In the genomic region with DNA sequence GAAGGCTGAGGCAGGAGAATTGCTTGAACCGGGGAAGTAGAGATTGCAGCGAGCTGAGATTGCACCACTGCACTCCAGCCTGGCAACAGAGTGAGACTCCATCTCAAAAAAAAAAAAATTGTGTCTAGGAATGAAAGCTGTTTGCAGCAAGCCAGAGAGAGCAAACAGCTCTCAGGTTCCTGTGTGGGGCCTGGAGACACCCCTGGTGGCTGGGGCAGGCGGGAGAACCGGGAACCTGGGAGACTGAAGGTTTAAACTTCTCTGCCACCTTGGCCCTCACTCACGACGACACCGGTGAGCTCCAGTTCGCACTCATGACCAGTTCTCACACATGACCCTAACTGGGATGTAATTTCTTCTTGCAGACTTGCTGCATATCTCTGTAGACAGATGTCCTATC, we compare ENCODE assay signal across 25 cellular contexts. TPM values are rescaled to one million over a fixed set of nuclear protein-coding genes. Genes with fewer than 3 reads are reported as not detected.
"Had no signal": no experiment of that assay in that cellular context is flagged by ENCODE, and none has a peak within 500 bp of the region (broad histone marks: within the 10 kb centered on the region; RNA-seq: fewer than 3 reads in every experiment).

No MANE protein-coding gene starts in this region.

- H3K4me3 Mint-ChIP-seq: activated CD4-positive, alpha-beta T cell treated with anti-CD3 and anti-CD28 coated beads, Interleukin-2, amount 10 ng/mL, durations not matched to agents 7 days and 5 days; activated naive CD4-positive, alpha-beta T cell treated with anti-CD3 and anti-CD28 coated beads, Interleukin-2, amount 50 U/mL, for 24 hours; stimulated activated memory B cell treated with anti-CD40 and anti-IgM and Interleukin-4, amounts not matched to agents 10 μg/mL and 1 μg/mL and 100 μg/mL, for 72 hours had no signal

- H3K27ac ChIP-seq: adrenal gland, esophagus muscularis mucosa, gastroesophageal sphincter, heart left ventricle, pancreas, spleen, testis, upper lobe of left lung had no signal

- ATAC-seq: gastroesophageal sphincter, heart left ventricle, mucosa of descending colon, pancreas had no signal

- H3K36me3 Mint-ChIP-seq: stimulated activated memory B cell treated with anti-CD40 and anti-IgM and Interleukin-4, amounts not matched to agents 10 μg/mL and 1 μg/mL and 100 μg/mL, for 72 hours had no signal

- H3K27me3 ChIP-seq: testis had no signal

- H3K27ac Mint-ChIP-seq: activated CD4-positive, alpha-beta T cell treated with anti-CD3 and anti-CD28 coated beads, Interleukin-2, amount 10 ng/mL, durations not matched to agents 7 days and 5 days; activated naive CD4-positive, alpha-beta T cell treated with anti-CD3 and anti-CD28 coated beads, Interleukin-2, amount 50 U/mL, for 24 hours; naive B cell; stimulated activated memory B cell treated with anti-CD40 and anti-IgM and Interleukin-4, amounts not matched to agents 10 μg/mL and 1 μg/mL and 100 μg/mL, for 72 hours had no signal

- FAIRE-seq: bronchial epithelial cell, pancreas had no signal

- H3K4me1 ChIP-seq: adrenal gland, pancreas, testis had no signal

- DNase-seq: activated CD4-positive, alpha-beta T cell treated with anti-CD3 and anti-CD28 coated beads, Interleukin-2, amount 10 ng/mL, durations not matched to agents 7 days and 5 days; activated CD4-positive, CD25-positive, alpha-beta regulatory T cell; activated CD8-positive, alpha-beta memory T cell treated with anti-CD3 and anti-CD28 coated beads, Interleukin-2, amount 50 U/mL, for 48 hours; activated effector memory CD4-positive, alpha-beta T cell treated with anti-CD3 and anti-CD28 coated beads, Interleukin-2, amount 50 U/mL, for 16 hours; activated T-cell treated with anti-CD3 and anti-CD28 coated beads, Interleukin-2, amount 50 U/mL, for 48 hours; adrenal gland; cerebellar nuclear complex; effector CD4-positive, alpha-beta T cell; heart left ventricle; mesenchymal stem cell; mucosa of descending colon; naive B cell; spleen; stimulated activated CD4-positive, alpha-beta T cell treated with anti-CD3 and anti-CD28 coated beads, Interleukin-4, amount 100 ng/mL, for 4 hours; T1000; testis; upper lobe of left lung had no signal

- H3K4me3 ChIP-seq: adrenal gland, esophagus muscularis mucosa, gastroesophageal sphincter, heart left ventricle, mucosa of descending colon, pancreas, spleen, testis, upper lobe of left lung had no signal

- H3K9me3 ChIP-seq: adrenal gland, esophagus muscularis mucosa, gastroesophageal sphincter, heart left ventricle, mucosa of descending colon, pancreas, testis, upper lobe of left lung had no signal

- H3K36me3 ChIP-seq: adrenal gland, esophagus muscularis mucosa, gastroesophageal sphincter, heart left ventricle, pancreas, spleen, upper lobe of left lung had no signal

- H3K4me1 Mint-ChIP-seq: activated CD4-positive, alpha-beta T cell treated with anti-CD3 and anti-CD28 coated beads, Interleukin-2, amount 10 ng/mL, durations not matched to agents 7 days and 5 days; activated naive CD4-positive, alpha-beta T cell treated with anti-CD3 and anti-CD28 coated beads, Interleukin-2, amount 50 U/mL, for 24 hours; stimulated activated memory B cell treated with anti-CD40 and anti-IgM and Interleukin-4, amounts not matched to agents 10 μg/mL and 1 μg/mL and 100 μg/mL, for 72 hours had no signal

- H3K9me3 Mint-ChIP-seq: activated CD4-positive, alpha-beta T cell treated with anti-CD3 and anti-CD28 coated beads, Interleukin-2, amount 10 ng/mL, durations not matched to agents 7 days and 5 days; activated naive CD4-positive, alpha-beta T cell treated with anti-CD3 and anti-CD28 coated beads, Interleukin-2, amount 50 U/mL, for 24 hours had no signal

RNA-seq across cellular contexts. Expression of gene UNCX, which starts 13.2 kb away (rescaled TPM):
- total RNA-seq: activated CD4-positive, alpha-beta T cell treated with anti-CD3 and anti-CD28 coated beads, Interleukin-2, amount 10 ng/mL, durations not matched to agents 7 days and 5 days; adrenal gland; bronchial epithelial cell; esophagus muscularis mucosa; gastroesophageal sphincter; heart left ventricle; lower leg skin; mucosa of descending colon; pancreas; spleen; T-helper 1 cell treated with Interleukin-12 subunit alpha and Interleukin-12 subunit beta and Interleukin-4 antibody, amounts not matched to agents 30 ng/mL and 1 ng/mL, for 36 hours; upper lobe of left lung had no signal
- polyA plus RNA-seq: adrenal gland, heart left ventricle, pancreas, spleen had no signal
